11 cellular contexts compared by ENCODE assay signal in genomic region chr19:17997969-17998826, GRCh38. TPM values are rescaled to one million over a fixed set of nuclear protein-coding genes. Genes with fewer than 3 reads are reported as not detected.
A peak's percentile ranks its signal among the peaks of the same experiment; 100 is the strongest.
DNase-seq lines count a peak whose midpoint lies in the region; ATAC-seq and TF ChIP-seq lines count a peak whose summit lies in the region.
"Had no signal": no experiment of that assay in that cellular context is flagged by ENCODE, and none has a peak within 500 bp of the region (broad histone marks: within the 10 kb centered on the region; RNA-seq: fewer than 3 reads in every experiment).

No MANE protein-coding gene starts in this region.

- H3F3A ChIP-seq in Loucy (ENCODE audit: low read depth), result no peaks in the 10 kb centered on the region

- H3K27me3 ChIP-seq in Loucy (ENCODE audit: insufficient read depth, low read length, poor library complexity, severe bottlenecking), result no peaks in the 10 kb centered on the region

- no peaks in the 10 kb centered on the region for H3K9me3 ChIP-seq in Loucy (ENCODE audit: insufficient read depth, low read depth, low read length)

- peaks cover 5% of the 10 kb centered on the region for H3K4me1 Mint-ChIP-seq in neural crest cell

- no peak overlapping the region for H3K27ac Mint-ChIP-seq in neural crest cell (ENCODE audit: unreplicated experiment)

- no peak overlapping the region for H3K4me2 ChIP-seq in Loucy (ENCODE audit: low read depth, low read length, poor library complexity, severe bottlenecking)

- no peaks in the 10 kb centered on the region for H3K9me2 ChIP-seq in Loucy (replicated peaks; ENCODE audit: low read depth, low read length)

- peaks cover 45% of the 10 kb centered on the region for H3K27me3 Mint-ChIP-seq in neural crest cell (ENCODE audit: low read depth)
- H3K27me3 Mint-ChIP-seq: central memory CD8-positive, alpha-beta T cell had no signal

- no peaks in the 10 kb centered on the region for H3K9me3 Mint-ChIP-seq in neural crest cell
- H3K9me3 Mint-ChIP-seq: central memory CD8-positive, alpha-beta T cell had no signal

- TF ChIP-seq CTCF in Loucy (conservative IDR thresholded peaks at IDR 0.05; ENCODE audit: low read length), result peak; percentile 24; the same call in 1 of the 2 replicates
- TF ChIP-seq CTCF in neural crest cell (conservative IDR thresholded peaks at IDR 0.05), result peak; percentile 35

- DNase-seq in GM03348 (ENCODE audit: low spot score), result peak; percentile 33
- DNase-seq in dermis blood vessel endothelial cell, result peak; percentile 16
- DNase-seq in neural crest cell (ENCODE audit: low read depth, low spot score), result no peak
- no peak for DNase-seq in inferior parietal cortex (ENCODE audit: extremely low spot score)
- DNase-seq in SKM-1 treated with dmso at 0.1 percent for 144 hours (lab: John Stamatoyannopoulos, UW; ENCODE audit: unreplicated experiment), result no peak
- no peak for DNase-seq in kidney glomerular epithelial cell (lab: John Stamatoyannopoulos, UW)
- DNase-seq: stimulated activated CD4-positive, alpha-beta T cell treated with anti-CD3 and anti-CD28 coated beads, Interleukin-4, amount 100 ng/mL, for 1 hour had no signal

- ATAC-seq in GM21619 (IDR thresholded peaks at IDR 0.05; ENCODE audit: unreplicated experiment), result no peak

- no peak overlapping the region for H2AFZ ChIP-seq in Loucy (ENCODE audit: low read length)

- no peaks in the 10 kb centered on the region for H3K36me3 Mint-ChIP-seq in neural crest cell (ENCODE audit: low read depth)

- H3K79me2 ChIP-seq in Loucy (ENCODE audit: insufficient read depth, low read length), result peaks cover 15% of the 10 kb centered on the region

- no peaks in the 10 kb centered on the region for H3K36me3 ChIP-seq in Loucy (ENCODE audit: insufficient read depth, low read length)

- H3K4me3 ChIP-seq in Loucy (ENCODE audit: low read length, poor library complexity, severe bottlenecking), result no peak overlapping the region
- H3K4me3 ChIP-seq: lung had no signal

- H3K4me1 ChIP-seq in Loucy (ENCODE audit: insufficient read depth, low read length, poor library complexity, severe bottlenecking), result peaks cover 14% of the 10 kb centered on the region

- H3K9ac ChIP-seq in Loucy (ENCODE audit: low read depth, low read length, poor library complexity, severe bottlenecking), result no peak overlapping the region

- peaks cover 11% of the 10 kb centered on the region for H4K20me1 ChIP-seq in Loucy (ENCODE audit: insufficient read depth, low read length, poor library complexity, severe bottlenecking)

- no peak overlapping the region for H3K4me3 Mint-ChIP-seq in neural crest cell

RNA-seq across cellular contexts. Expression of gene ARRDC2, which starts 9.8 kb away (rescaled TPM):
- total RNA-seq in dermis blood vessel endothelial cell (68.7 and 107 TPM in 2 replicates), neural crest cell (0.56 and 1.2 TPM in 2 replicates)

RNA-seq across cellular contexts. Expression of gene KCNN1, which starts 31.3 kb away (rescaled TPM):
- total RNA-seq in dermis blood vessel endothelial cell (under 0.01 and 0.42 TPM in 2 replicates), neural crest cell (6.2 and 6.5 TPM in 2 replicates)

Comparison
In these comparisons a context has a peak if more than half of its experiments do, and no peak if none do; other contexts are left out.
1. DNase-seq: peak in GM03348 (single experiment) and dermis blood vessel endothelial cell (single experiment); none in neural crest cell (single experiment), inferior parietal cortex (single experiment), SKM-1 treated with dmso at 0.1 percent for 144 hours (single experiment) and kidney glomerular epithelial cell (single experiment).
2. RNA of gene ARRDC2, which starts 9.8 kb away (total RNA-seq): 68.7 to 107 TPM in dermis blood vessel endothelial cell; 0.56 to 1.2 TPM in neural crest cell; every median in the first group is over 10 times any median in the second.